ENCODE assay signal across 29 cellular contexts in genomic region chr22:48940266-48940987, GRCh38.
DNase-seq lines count a peak whose midpoint lies in the region; ATAC-seq and TF ChIP-seq lines count a peak whose summit lies in the region.
"Had no signal": no experiment of that assay in that cellular context is flagged by ENCODE, and none has a peak within 500 bp of the region (broad histone marks: within the 10 kb centered on the region; RNA-seq: fewer than 3 reads in every experiment).

No MANE protein-coding gene starts in this region.

- DNase-seq in activated CD4-positive, alpha-beta memory T cell treated with anti-CD3 and anti-CD28 coated beads, Interleukin-2, amount 10 ng/mL, durations not matched to agents 7 days and 5 days = peak; percentile 5
- no peak for DNase-seq in activated CD4-positive, alpha-beta memory T cell treated with anti-CD3 and anti-CD28 coated beads for 36 hours
- peak; percentile 42 for DNase-seq in chondrocyte (ENCODE audit: low spot score)
- DNase-seq in nephron progenitor cell = no peak
- DNase-seq in suprapubic skin (ENCODE audit: low spot score in 2 of 2) = peak; percentile 32 to 69
- no peak for DNase-seq in MM.1S
- DNase-seq in NCI-H748 (lab: John Stamatoyannopoulos, UW; ENCODE audit: unreplicated experiment) = no peak
- DNase-seq: activated naive CD4-positive, alpha-beta T cell; activated naive CD8-positive, alpha-beta T cell treated with anti-CD3 and anti-CD28 coated beads, Interleukin-2, amount 50 U/mL, for 24 hours; activated T-cell treated with anti-CD3 and anti-CD28 coated beads, Interleukin-2, amount 50 U/mL, for 4 hours; C1 segment of cervical spinal cord; Caco-2; DMS53; foreskin fibroblast; Karpas-422; naive thymus-derived CD4-positive, alpha-beta T cell; NCI-H1436 treated with DMSO at 0.1 percent for 48 hours; NCI-H774; Right ventricle myocardium superior; spleen; stimulated activated naive CD8-positive, alpha-beta T cell treated with anti-CD3 and anti-CD28 coated beads, Interleukin-15, amount 100 ng/mL, for 72 hours; trophoblast cell had no signal

- H2AFZ ChIP-seq in MM.1S (ENCODE audit: low read length) = no peak overlapping the region

- H3F3A ChIP-seq in MM.1S (ENCODE audit: insufficient read depth, low read length) = no peaks in the 10 kb centered on the region

- H3K4me3 ChIP-seq in suprapubic skin = no peak overlapping the region
- no peak overlapping the region for H3K4me3 ChIP-seq in MM.1S (ENCODE audit: low read length)
- H3K4me3 ChIP-seq: cardiac muscle cell, pancreas, spleen had no signal

- no peaks in the 10 kb centered on the region for H3K9me2 ChIP-seq in MM.1S (replicated peaks; ENCODE audit: insufficient read depth, low read length)

- H3K27me3 Mint-ChIP-seq in activated CD4-positive, alpha-beta memory T cell treated with anti-CD3 and anti-CD28 coated beads, Interleukin-2, amount 10 ng/mL, durations not matched to agents 7 days and 5 days = no peaks in the 10 kb centered on the region
- H3K27me3 Mint-ChIP-seq in activated CD4-positive, alpha-beta memory T cell treated with anti-CD3 and anti-CD28 coated beads for 36 hours = peaks cover 12% of the 10 kb centered on the region
- H3K27me3 Mint-ChIP-seq in chondrocyte (ENCODE audit: low read depth) (peaks cover 4% of the 10 kb centered on the region), nephron progenitor cell (ENCODE audit: low read depth, poor library complexity) (peaks cover 15% of the 10 kb centered on the region)
- H3K27me3 Mint-ChIP-seq: stimulated activated naive CD8-positive, alpha-beta T cell treated with anti-CD3 and anti-CD28 coated beads, Interleukin-15, amount 100 ng/mL, for 72 hours had no signal

- H3K4me3 Mint-ChIP-seq in activated CD4-positive, alpha-beta memory T cell treated with anti-CD3 and anti-CD28 coated beads, Interleukin-2, amount 10 ng/mL, durations not matched to agents 7 days and 5 days = no peak overlapping the region
- no peak overlapping the region for H3K4me3 Mint-ChIP-seq in activated CD4-positive, alpha-beta memory T cell treated with anti-CD3 and anti-CD28 coated beads for 36 hours
- H3K4me3 Mint-ChIP-seq in chondrocyte (ENCODE audit: unreplicated experiment) (no peak overlapping the region), nephron progenitor cell (no peak overlapping the region)
- H3K4me3 Mint-ChIP-seq: activated naive CD8-positive, alpha-beta T cell treated with anti-CD3 and anti-CD28 coated beads, Interleukin-2, amount 50 U/mL, for 24 hours; activated T-cell treated with anti-CD3 and anti-CD28 coated beads, Interleukin-2, amount 50 U/mL, for 4 hours; naive thymus-derived CD4-positive, alpha-beta T cell; stimulated activated naive CD8-positive, alpha-beta T cell treated with anti-CD3 and anti-CD28 coated beads, Interleukin-15, amount 100 ng/mL, for 72 hours had no signal

- POLR2A ChIA-PET in activated CD4-positive, alpha-beta memory T cell treated with anti-CD3 and anti-CD28 coated beads, Interleukin-2, amount 10 ng/mL, durations not matched to agents 7 days and 5 days (lab: Charles Lee) = no interaction called here
- POLR2A ChIA-PET in activated CD4-positive, alpha-beta memory T cell treated with anti-CD3 and anti-CD28 coated beads for 36 hours (lab: Charles Lee) = no interaction called here

- TF ChIP-seq EP300 in suprapubic skin (IDR thresholded peaks at IDR 0.05) = no peak

- intact Hi-C loops in activated CD4-positive, alpha-beta memory T cell treated with anti-CD3 and anti-CD28 coated beads for 36 hours (cut with micrococcal nuclease) = no loop called here

- WGBS in suprapubic skin = 77% methylated on average over 16 of the region's 19 CpGs

- TF ChIP-seq CTCF in chondrocyte (IDR thresholded peaks at IDR 0.05) (no peak), nephron progenitor cell (IDR thresholded peaks at IDR 0.05) (no peak), suprapubic skin (IDR thresholded peaks at IDR 0.05) (no peak), MM.1S (IDR thresholded peaks at IDR 0.05; ENCODE audit: low read length) (no peak)

- no peak overlapping the region for H3K4me2 ChIP-seq in MM.1S (ENCODE audit: low read depth, low read length)

- H4K20me1 ChIP-seq in MM.1S (ENCODE audit: insufficient read depth, low read length) = no peaks in the 10 kb centered on the region

- no peaks in the 10 kb centered on the region for H3K36me3 ChIP-seq in suprapubic skin
- no peaks in the 10 kb centered on the region for H3K36me3 ChIP-seq in MM.1S (replicated peaks; ENCODE audit: insufficient read depth, low read length)
- H3K36me3 ChIP-seq: cardiac muscle cell, pancreas, spleen had no signal

- no peaks in the 10 kb centered on the region for H3K4me1 Mint-ChIP-seq in activated CD4-positive, alpha-beta memory T cell treated with anti-CD3 and anti-CD28 coated beads, Interleukin-2, amount 10 ng/mL, durations not matched to agents 7 days and 5 days
- no peaks in the 10 kb centered on the region for H3K4me1 Mint-ChIP-seq in activated CD4-positive, alpha-beta memory T cell treated with anti-CD3 and anti-CD28 coated beads for 36 hours (ENCODE audit: low read depth)
- H3K4me1 Mint-ChIP-seq in chondrocyte (ENCODE audit: low read depth) (no peaks in the 10 kb centered on the region), nephron progenitor cell (peaks cover 20% of the 10 kb centered on the region)
- H3K4me1 Mint-ChIP-seq: activated naive CD8-positive, alpha-beta T cell treated with anti-CD3 and anti-CD28 coated beads, Interleukin-2, amount 50 U/mL, for 24 hours; naive thymus-derived CD4-positive, alpha-beta T cell; stimulated activated naive CD8-positive, alpha-beta T cell treated with anti-CD3 and anti-CD28 coated beads, Interleukin-15, amount 100 ng/mL, for 72 hours had no signal

- H3K27ac ChIP-seq in suprapubic skin = no peak overlapping the region
- H3K27ac ChIP-seq in MM.1S (ENCODE audit: low read length) = no peak overlapping the region
- H3K27ac ChIP-seq: 22Rv1, cardiac muscle cell, pancreas, spleen had no signal

- no peak overlapping the region for H3K27ac Mint-ChIP-seq in activated CD4-positive, alpha-beta memory T cell treated with anti-CD3 and anti-CD28 coated beads, Interleukin-2, amount 10 ng/mL, durations not matched to agents 7 days and 5 days
- H3K27ac Mint-ChIP-seq in activated CD4-positive, alpha-beta memory T cell treated with anti-CD3 and anti-CD28 coated beads for 36 hours = no peak overlapping the region
- H3K27ac Mint-ChIP-seq in chondrocyte (ENCODE audit: unreplicated experiment) (no peak overlapping the region), nephron progenitor cell (peak overlapping the region; percentile 68)
- H3K27ac Mint-ChIP-seq: activated naive CD8-positive, alpha-beta T cell treated with anti-CD3 and anti-CD28 coated beads, Interleukin-2, amount 50 U/mL, for 24 hours; naive thymus-derived CD4-positive, alpha-beta T cell had no signal

- CTCF ChIA-PET in activated CD4-positive, alpha-beta memory T cell treated with anti-CD3 and anti-CD28 coated beads, Interleukin-2, amount 10 ng/mL, durations not matched to agents 7 days and 5 days (lab: Charles Lee) = no interaction called here
- CTCF ChIA-PET in activated CD4-positive, alpha-beta memory T cell treated with anti-CD3 and anti-CD28 coated beads for 36 hours (lab: Charles Lee) = no interaction called here

- TF ChIP-seq POLR2A in suprapubic skin (IDR thresholded peaks at IDR 0.05) = no peak

- no peaks in the 10 kb centered on the region for H3K9me3 Mint-ChIP-seq in activated CD4-positive, alpha-beta memory T cell treated with anti-CD3 and anti-CD28 coated beads, Interleukin-2, amount 10 ng/mL, durations not matched to agents 7 days and 5 days
- no peaks in the 10 kb centered on the region for H3K9me3 Mint-ChIP-seq in activated CD4-positive, alpha-beta memory T cell treated with anti-CD3 and anti-CD28 coated beads for 36 hours
- H3K9me3 Mint-ChIP-seq in chondrocyte (ENCODE audit: low read depth) = peaks cover 11% of the 10 kb centered on the region
- peaks cover 16% of the 10 kb centered on the region for H3K9me3 Mint-ChIP-seq in nephron progenitor cell
- H3K9me3 Mint-ChIP-seq: activated T-cell treated with anti-CD3 and anti-CD28 coated beads, Interleukin-2, amount 50 U/mL, for 4 hours; stimulated activated naive CD8-positive, alpha-beta T cell treated with anti-CD3 and anti-CD28 coated beads, Interleukin-15, amount 100 ng/mL, for 72 hours had no signal

- no peaks in the 10 kb centered on the region for H3K36me3 Mint-ChIP-seq in activated CD4-positive, alpha-beta memory T cell treated with anti-CD3 and anti-CD28 coated beads, Interleukin-2, amount 10 ng/mL, durations not matched to agents 7 days and 5 days (ENCODE audit: low read depth)
- H3K36me3 Mint-ChIP-seq in activated CD4-positive, alpha-beta memory T cell treated with anti-CD3 and anti-CD28 coated beads for 36 hours = no peaks in the 10 kb centered on the region
- peaks cover 1% of the 10 kb centered on the region for H3K36me3 Mint-ChIP-seq in chondrocyte (ENCODE audit: low read depth)
- no peaks in the 10 kb centered on the region for H3K36me3 Mint-ChIP-seq in nephron progenitor cell (ENCODE audit: low read depth)
- H3K36me3 Mint-ChIP-seq: naive thymus-derived CD4-positive, alpha-beta T cell had no signal

- H3K27me3 ChIP-seq in suprapubic skin (peaks cover 25% of the 10 kb centered on the region), MM.1S (replicated peaks; ENCODE audit: insufficient read depth, low read length) (peaks cover 93% of the 10 kb centered on the region)
- H3K27me3 ChIP-seq: cardiac muscle cell, pancreas had no signal

- H3K9me3 ChIP-seq in suprapubic skin = no peaks in the 10 kb centered on the region
- H3K9me3 ChIP-seq in MM.1S (replicated peaks; ENCODE audit: insufficient read depth, low read length) = no peaks in the 10 kb centered on the region
- H3K9me3 ChIP-seq: Caco-2, pancreas had no signal

- H3K4me1 ChIP-seq in suprapubic skin (no peaks in the 10 kb centered on the region), MM.1S (ENCODE audit: low read length) (no peaks in the 10 kb centered on the region)
- H3K4me1 ChIP-seq: Caco-2, pancreas, spleen had no signal

- no peaks in the 10 kb centered on the region for H3K79me2 ChIP-seq in MM.1S (ENCODE audit: low read length)

- H3K9ac ChIP-seq in MM.1S (ENCODE audit: low read length) = no peak overlapping the region

- no peak for ATAC-seq in GM21576 (IDR thresholded peaks at IDR 0.05; ENCODE audit: unreplicated experiment)
- ATAC-seq: activated CD4-positive, CD25-positive, alpha-beta regulatory T cell treated with anti-CD3 and anti-CD28 coated beads, Interleukin-2, amount 50 U/mL, for 24 hours; activated naive CD8-positive, alpha-beta T cell treated with anti-CD3 and anti-CD28 coated beads, Interleukin-2, amount 50 U/mL, for 24 hours; activated T-cell treated with anti-CD3 and anti-CD28 coated beads, Interleukin-2, amount 50 U/mL, for 4 hours; esophagus mucosa; naive thymus-derived CD4-positive, alpha-beta T cell; Panc1; pancreas; stimulated activated naive CD8-positive, alpha-beta T cell treated with anti-CD3 and anti-CD28 coated beads, Interleukin-15, amount 100 ng/mL, for 72 hours had no signal

Comparison
In these comparisons a context has a peak if more than half of its experiments do, and no peak if none do; other contexts are left out.
1. DNase-seq: peak in activated CD4-positive, alpha-beta memory T cell treated with anti-CD3 and anti-CD28 coated beads, Interleukin-2, amount 10 ng/mL, durations not matched to agents 7 days and 5 days (single experiment), chondrocyte (single experiment) and suprapubic skin (2 of 2); none in activated CD4-positive, alpha-beta memory T cell treated with anti-CD3 and anti-CD28 coated beads for 36 hours (single experiment), nephron progenitor cell (single experiment), MM.1S (single experiment) and NCI-H748 (single experiment).